In genomic region chr13:50484472-50485113, GRCh38 we compare ENCODE assay signal across 29 cellular contexts.
DNase-seq lines count a peak whose midpoint lies in the region; ATAC-seq and TF ChIP-seq lines count a peak whose summit lies in the region.
"Had no signal": no experiment of that assay in that cellular context is flagged by ENCODE, and none has a peak within 500 bp of the region (broad histone marks: within the 10 kb centered on the region; RNA-seq: fewer than 3 reads in every experiment).

No MANE protein-coding gene starts in this region.

- DNase-seq in COLO829 (ENCODE audit: low spot score) (peak; percentile 84), head of caudate nucleus (peak in 29 of 42 donors; percentile 5 to 70 (median 27)), pons (ENCODE audit: low spot score) (peak; percentile 85), T-helper 1 cell (no peak), H4 (ENCODE audit: low spot score) (no peak)
- DNase-seq in activated CD4-positive, alpha-beta T cell treated with anti-CD3 and anti-CD28 coated beads for 48 hours, result no peak
- DNase-seq: activated CD4-positive, alpha-beta memory T cell treated with anti-CD3 and anti-CD28 coated beads for 36 hours; activated gamma-delta T cell; activated naive CD8-positive, alpha-beta T cell treated with anti-CD3 and anti-CD28 coated beads, Interleukin-2, amount 50 U/mL, for 24 hours; activated T-cell treated with anti-CD3 and anti-CD28 coated beads for 4 hours; AML-193; body of pancreas; CD8-positive, alpha-beta memory T cell; colonic mucosa; endodermal cell; GDM1; HFFc6; left ventricle myocardium inferior; NCI-H1092 treated with DMSO at 0.1 percent for 48 hours; NCI-H2029; NCI-H446 treated with DMSO at 0.1 percent for 48 hours; nephron progenitor cell; SK-N-SH; small intestine; stimulated activated CD4-positive, alpha-beta T cell treated with anti-CD3 and anti-CD28 coated beads, Interleukin-2, amount 100 ng/mL, for 48 hours; stimulated activated naive B cell treated with anti-CD40 and anti-IgM and Interleukin-4, amounts not matched to agents 10 μg/mL and 1 μg/mL and 100 μg/mL, for 72 hours; transverse colon had no signal

- ATAC-seq in HG03520 (IDR thresholded peaks at IDR 0.05; ENCODE audit: unreplicated experiment), result no peak
- ATAC-seq: activated naive CD8-positive, alpha-beta T cell treated with anti-CD3 and anti-CD28 coated beads, Interleukin-2, amount 50 U/mL, for 24 hours; body of pancreas; stimulated activated naive B cell treated with anti-CD40 and anti-IgM and Interleukin-4, amounts not matched to agents 10 μg/mL and 1 μg/mL and 100 μg/mL, for 72 hours had no signal

- peak overlapping the region in 3 of 5 experiments; percentile 62 to 78 (median 66) for H3K27ac Mint-ChIP-seq in brain
- H3K27ac Mint-ChIP-seq: activated CD4-positive, alpha-beta memory T cell treated with anti-CD3 and anti-CD28 coated beads for 36 hours; activated naive CD8-positive, alpha-beta T cell treated with anti-CD3 and anti-CD28 coated beads, Interleukin-2, amount 50 U/mL, for 24 hours; CD8-positive, alpha-beta memory T cell; endodermal cell; HFFc6; nephron progenitor cell; stimulated activated naive B cell treated with anti-CD40 and anti-IgM and Interleukin-4, amounts not matched to agents 10 μg/mL and 1 μg/mL and 100 μg/mL, for 72 hours had no signal

- H3K9me3 Mint-ChIP-seq in brain, result peaks cover 0 to 4% (median 0%) of the 10 kb centered on the region in 5 experiments
- H3K9me3 Mint-ChIP-seq: activated CD4-positive, alpha-beta memory T cell treated with anti-CD3 and anti-CD28 coated beads for 36 hours; activated naive CD8-positive, alpha-beta T cell treated with anti-CD3 and anti-CD28 coated beads, Interleukin-2, amount 50 U/mL, for 24 hours; CD8-positive, alpha-beta memory T cell; endodermal cell; HFFc6; nephron progenitor cell; stimulated activated naive B cell treated with anti-CD40 and anti-IgM and Interleukin-4, amounts not matched to agents 10 μg/mL and 1 μg/mL and 100 μg/mL, for 72 hours had no signal

- no peak for TF ChIP-seq CTCF in brain (conservative IDR thresholded peaks at IDR 0.05)

- no peaks in the 10 kb centered on the region for H3K27me3 Mint-ChIP-seq in brain
- H3K27me3 Mint-ChIP-seq: activated CD4-positive, alpha-beta memory T cell treated with anti-CD3 and anti-CD28 coated beads for 36 hours; activated naive CD8-positive, alpha-beta T cell treated with anti-CD3 and anti-CD28 coated beads, Interleukin-2, amount 50 U/mL, for 24 hours; CD8-positive, alpha-beta memory T cell; stimulated activated naive B cell treated with anti-CD40 and anti-IgM and Interleukin-4, amounts not matched to agents 10 μg/mL and 1 μg/mL and 100 μg/mL, for 72 hours had no signal

- no peaks in the 10 kb centered on the region for H3K36me3 Mint-ChIP-seq in brain
- H3K36me3 Mint-ChIP-seq: activated CD4-positive, alpha-beta memory T cell treated with anti-CD3 and anti-CD28 coated beads for 36 hours; stimulated activated naive B cell treated with anti-CD40 and anti-IgM and Interleukin-4, amounts not matched to agents 10 μg/mL and 1 μg/mL and 100 μg/mL, for 72 hours had no signal

- peaks cover 24% of the 10 kb centered on the region for H3K4me1 Mint-ChIP-seq in brain
- H3K4me1 Mint-ChIP-seq: activated naive CD8-positive, alpha-beta T cell treated with anti-CD3 and anti-CD28 coated beads, Interleukin-2, amount 50 U/mL, for 24 hours; CD8-positive, alpha-beta memory T cell had no signal

- intact Hi-C loops in head of caudate nucleus (cut with DNase I), result no loop called here

- peak overlapping the region in 2 of 5 experiments; percentile 7 to 9 for H3K4me3 Mint-ChIP-seq in brain
- H3K4me3 Mint-ChIP-seq: activated CD4-positive, alpha-beta memory T cell treated with anti-CD3 and anti-CD28 coated beads for 36 hours; activated naive CD8-positive, alpha-beta T cell treated with anti-CD3 and anti-CD28 coated beads, Interleukin-2, amount 50 U/mL, for 24 hours; CD8-positive, alpha-beta memory T cell; endodermal cell; HFFc6; nephron progenitor cell; stimulated activated naive B cell treated with anti-CD40 and anti-IgM and Interleukin-4, amounts not matched to agents 10 μg/mL and 1 μg/mL and 100 μg/mL, for 72 hours had no signal

Comparison
In these comparisons a context has a peak if more than half of its experiments do, and no peak if none do; other contexts are left out.
1. DNase-seq: peak in COLO829 (single experiment), head of caudate nucleus (29 of 42) and pons (single experiment); none in T-helper 1 cell (0 of 5), activated CD4-positive, alpha-beta T cell treated with anti-CD3 and anti-CD28 coated beads for 48 hours (single experiment) and H4 (single experiment).